Comparison of ENCODE assay signal across 25 cellular contexts in genomic region chr6:12818324-12818723, GRCh38.
DNase-seq lines count a peak whose midpoint lies in the region; ATAC-seq and TF ChIP-seq lines count a peak whose summit lies in the region.
"Had no signal": no experiment of that assay in that cellular context is flagged by ENCODE, and none has a peak within 500 bp of the region (broad histone marks: within the 10 kb centered on the region; RNA-seq: fewer than 3 reads in every experiment).

No MANE protein-coding gene starts in this region.

- H3K4me3 ChIP-seq in Loucy (ENCODE audit: low read length, poor library complexity, severe bottlenecking) (no peak overlapping the region), astrocyte of the cerebellum (ENCODE audit: low read depth, low read length) (no peak overlapping the region), aorta (ENCODE audit: low read length in 2 of 2) (no peak overlapping the region)
- H3K4me3 ChIP-seq: ascending aorta, GM23338, skin epidermis, stomach had no signal

- peak overlapping the region; percentile 44 for H3K4me2 ChIP-seq in Loucy (ENCODE audit: low read depth, low read length, poor library complexity, severe bottlenecking)
- H3K4me2 ChIP-seq: GM23338, KMS-11 had no signal

- in situ Hi-C loops in astrocyte of the cerebellum (cut with HindIII; ENCODE audit: low sequenced_read_pairs) = no loop called here

- H3K9ac ChIP-seq in Loucy (ENCODE audit: low read depth, low read length, poor library complexity, severe bottlenecking) = no peak overlapping the region
- H3K9ac ChIP-seq: KMS-11 had no signal

- H3K79me2 ChIP-seq in Loucy (ENCODE audit: insufficient read depth, low read length) = no peaks in the 10 kb centered on the region

- ATAC-seq in aorta (ENCODE audit: low FRiP score) = no peak
- ATAC-seq: activated CD8-positive, alpha-beta T cell treated with anti-CD3 and anti-CD28 coated beads for 36 hours; GM23338; naive thymus-derived CD8-positive, alpha-beta T cell; T-helper 17 cell had no signal

- intact Hi-C loops in aorta (cut with DNase I) = no loop called here

- H3K4me1 ChIP-seq in Loucy (ENCODE audit: insufficient read depth, low read length, poor library complexity, severe bottlenecking) = peaks cover 28% of the 10 kb centered on the region
- no peaks in the 10 kb centered on the region for H3K4me1 ChIP-seq in aorta (ENCODE audit: control insufficient read depth in 1 of 2, insufficient read depth in 2 of 2, low read length in 2 of 2)
- H3K4me1 ChIP-seq: ascending aorta, stomach had no signal

- no peak for TF ChIP-seq CTCF in Loucy (conservative IDR thresholded peaks at IDR 0.05; ENCODE audit: low read length)
- no peak for TF ChIP-seq CTCF in astrocyte of the cerebellum (IDR thresholded peaks at IDR 0.05; ENCODE audit: low read depth, low read length, missing control alignments)

- DNase-seq in EH (ENCODE audit: low read depth) (peak; percentile 38), astrocyte of the cerebellum (ENCODE audit: low read depth) (peak; percentile 18), mucosa of gallbladder (ENCODE audit: low spot score) (peak; percentile 10), iPS-NIHi7 (ENCODE audit: extremely low spot score) (no peak), aorta (no peak), substantia nigra (lab: John Stamatoyannopoulos, UW) (no peak)
- DNase-seq: activated CD4-positive, alpha-beta T cell treated with anti-CD3 and anti-CD28 coated beads for 1 hour; activated CD8-positive, alpha-beta T cell treated with anti-CD3 and anti-CD28 coated beads for 36 hours; midbrain; naive thymus-derived CD8-positive, alpha-beta T cell; NCI-H1092 treated with DMSO at 0.1 percent for 48 hours; NCI-H187 treated with DMSO at 0.1 percent for 48 hours; NCI-H2171 treated with DMSO at 0.1 percent for 48 hours; NCI-H526; occipital lobe; RPMI8226; stimulated activated CD4-positive, alpha-beta T cell treated with anti-CD3 and anti-CD28 coated beads, Interleukin-1b, Interleukin-23, amount 100 ng/mL, for 48 hours; stimulated activated CD8-positive, alpha-beta memory T cell treated with anti-CD3 and anti-CD28 coated beads, Interleukin-4, amount 100 ng/mL, for 48 hours; stomach; T-helper 17 cell had no signal

- no peaks in the 10 kb centered on the region for H3K9me2 ChIP-seq in Loucy (replicated peaks; ENCODE audit: low read depth, low read length)

- H3K27me3 ChIP-seq in Loucy (ENCODE audit: insufficient read depth, low read length, poor library complexity, severe bottlenecking) (no peaks in the 10 kb centered on the region), aorta (ENCODE audit: control insufficient read depth in 1 of 2, insufficient read depth in 2 of 2, low read length in 1 of 2) (no peaks in the 10 kb centered on the region)
- H3K27me3 ChIP-seq: ascending aorta had no signal

- H3K36me3 ChIP-seq in Loucy (ENCODE audit: insufficient read depth, low read length) = no peaks in the 10 kb centered on the region
- H3K36me3 ChIP-seq in aorta (ENCODE audit: control insufficient read depth in 1 of 2, insufficient read depth in 2 of 2, low read length in 1 of 2) = no peaks in the 10 kb centered on the region
- H3K36me3 ChIP-seq: ascending aorta, stomach had no signal

- 1 to 3% methylated on average over 1 of the region's 1 CpG for WGBS in aorta, 2 donors

- H4K20me1 ChIP-seq in Loucy (ENCODE audit: insufficient read depth, low read length, poor library complexity, severe bottlenecking) = no peaks in the 10 kb centered on the region

- H3K9me3 ChIP-seq in Loucy (ENCODE audit: insufficient read depth, low read depth, low read length) (no peaks in the 10 kb centered on the region), aorta (ENCODE audit: control insufficient read depth, low read length) (no peaks in the 10 kb centered on the region)
- H3K9me3 ChIP-seq: ascending aorta, stomach had no signal

- no peaks in the 10 kb centered on the region for H3F3A ChIP-seq in Loucy (ENCODE audit: low read depth)

- no peak overlapping the region for H2AFZ ChIP-seq in Loucy (ENCODE audit: low read length)
- H2AFZ ChIP-seq: GM23338 had no signal

- H3K27ac ChIP-seq in aorta (ENCODE audit: low read depth in 1 of 2, low read length in 2 of 2) (no peak overlapping the region), substantia nigra (ENCODE audit: low read depth, low read length, poor library complexity, severe bottlenecking) (no peak overlapping the region)
- H3K27ac ChIP-seq: ascending aorta, KMS-11, skin epidermis, stomach had no signal

Comparison
In these comparisons a context has a peak if more than half of its experiments do, and no peak if none do; other contexts are left out.
1. DNase-seq: peak in EH (single experiment), astrocyte of the cerebellum (single experiment) and mucosa of gallbladder (single experiment); none in iPS-NIHi7 (single experiment), aorta (0 of 2) and substantia nigra (0 of 49).